1 cellular context compared by ENCODE assay signal in the genomic region with DNA sequence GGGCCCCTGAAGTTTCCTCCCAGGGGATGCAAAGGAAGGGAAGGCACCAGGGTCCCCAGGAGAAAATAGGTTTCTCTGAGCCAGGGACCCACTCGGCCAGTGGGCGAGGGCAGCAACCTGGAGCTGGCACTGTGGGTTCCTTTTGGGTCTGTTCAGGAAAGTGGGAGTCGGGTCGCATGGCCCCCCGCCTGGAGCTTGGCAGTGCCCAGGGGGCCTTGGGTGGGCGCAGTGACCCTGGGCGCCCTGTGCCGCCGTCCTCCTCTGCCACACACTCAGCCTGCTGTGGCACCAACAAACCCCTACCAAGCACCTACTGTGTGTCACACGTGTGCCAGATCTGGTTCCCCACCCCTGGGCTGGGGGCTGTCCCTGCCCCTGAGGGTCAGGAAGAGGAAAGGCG.
TF ChIP-seq lines count a peak whose summit lies in the region.

No MANE protein-coding gene starts in this region.

TF ChIP-seq in HepG2, 621 proteins besides CTCF, POLR2A, EP300 and RAD21:
- no peak for TF ChIP-seq HDAC1 (CRISPR knock-in tag; IDR thresholded peaks at IDR 0.05)
- TF ChIP-seq ZNF44 (CRISPR knock-in tag; IDR thresholded peaks at IDR 0.05): no peak
- no peak for TF ChIP-seq HMGA1 (CRISPR knock-in tag; conservative IDR thresholded peaks at IDR 0.05)
- TF ChIP-seq, protein P1, sequence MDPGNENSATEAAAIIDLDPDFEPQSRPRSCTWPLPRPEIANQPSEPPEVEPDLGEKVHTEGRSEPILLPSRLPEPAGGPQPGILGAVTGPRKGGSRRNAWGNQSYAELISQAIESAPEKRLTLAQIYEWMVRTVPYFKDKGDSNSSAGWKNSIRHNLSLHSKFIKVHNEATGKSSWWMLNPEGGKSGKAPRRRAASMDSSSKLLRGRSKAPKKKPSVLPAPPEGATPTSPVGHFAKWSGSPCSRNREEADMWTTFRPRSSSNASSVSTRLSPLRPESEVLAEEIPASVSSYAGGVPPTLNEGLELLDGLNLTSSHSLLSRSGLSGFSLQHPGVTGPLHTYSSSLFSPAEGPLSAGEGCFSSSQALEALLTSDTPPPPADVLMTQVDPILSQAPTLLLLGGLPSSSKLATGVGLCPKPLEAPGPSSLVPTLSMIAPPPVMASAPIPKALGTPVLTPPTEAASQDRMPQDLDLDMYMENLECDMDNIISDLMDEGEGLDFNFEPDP (CRISPR knock-in tag; conservative IDR thresholded peaks at IDR 0.05): 0 out of 2 replicates have a peak, but pooled peaks have one; percentile 12
- no peak for TF ChIP-seq ZNF331 (CRISPR knock-in tag; IDR thresholded peaks at IDR 0.05)
